ENCODE assay signal across 1 cellular context in genomic region chr13:26253262-26253786, GRCh38.
TF ChIP-seq lines count a peak whose summit lies in the region.

No MANE protein-coding gene starts in this region.

TF ChIP-seq in K562, 482 proteins besides CTCF, POLR2A, EP300 and RAD21:
- peak; percentile 29; the same call in 1 of the 2 replicates for TF ChIP-seq ZNF592 (IDR thresholded peaks at IDR 0.05)
- TF ChIP-seq MLLT1 (IDR thresholded peaks at IDR 0.05), result peak in 1 of 2 experiments; percentile 72; a peak in 2 of 4 replicates
- no peak for TF ChIP-seq ZNF140 (CRISPR knock-in tag; IDR thresholded peaks at IDR 0.05)
- no peak for TF ChIP-seq ZNF551 (CRISPR knock-in tag; IDR thresholded peaks at IDR 0.05)
- TF ChIP-seq BRD9 (IDR thresholded peaks at IDR 0.05; ENCODE audit: low read depth, partially characterized antibody), result no peak
- no peak for TF ChIP-seq TFAM (CRISPR knock-in tag; conservative IDR thresholded peaks at IDR 0.05)
- TF ChIP-seq ZNF263 (CRISPR knock-in tag; IDR thresholded peaks at IDR 0.05; ENCODE audit: borderline replicate concordance), result no peak
- 0 out of 2 replicates have a peak, but pooled peaks have one; percentile 29 for TF ChIP-seq LCOR (CRISPR knock-in tag; IDR thresholded peaks at IDR 0.05)
